In genomic region chr2:136727973-136728699, GRCh38 we compare ENCODE assay signal across 23 cellular contexts. TPM values are rescaled to one million over a fixed set of nuclear protein-coding genes. Genes with fewer than 3 reads are reported as not detected.
"Had no signal": no experiment of that assay in that cellular context is flagged by ENCODE, and none has a peak within 500 bp of the region (broad histone marks: within the 10 kb centered on the region; RNA-seq: fewer than 3 reads in every experiment).

No MANE protein-coding gene starts in this region.

- H3K36me3 ChIP-seq: gastrocnemius medialis, lower lobe of right lung, neutrophil, pancreas, right lobe of liver, stomach, thoracic aorta, tibial nerve, upper lobe of right lung, uterus had no signal

- H3K27me3 ChIP-seq: gastrocnemius medialis, neutrophil, right lobe of liver, tibial nerve, upper lobe of right lung, uterus had no signal

- H3K27ac ChIP-seq: dorsolateral prefrontal cortex, gastrocnemius medialis, lower lobe of right lung, neutrophil, pancreas, right lobe of liver, stomach, thoracic aorta, tibial nerve, upper lobe of right lung, uterus had no signal

- ATAC-seq: gastrocnemius medialis, left ventricle myocardium superior, lower lobe of right lung, natural killer cell, pancreas, upper lobe of right lung had no signal

- H3K4me1 Mint-ChIP-seq: natural killer cell had no signal

- H3K27ac Mint-ChIP-seq: natural killer cell, progenitor cell of endocrine pancreas had no signal

- DNase-seq: dorsolateral prefrontal cortex; effector CD4-positive, alpha-beta T cell; gastrocnemius medialis; head of caudate nucleus; left ventricle myocardium superior; lower lobe of right lung; natural killer cell; right lobe of liver; small intestine; stimulated activated CD4-positive, alpha-beta T cell treated with anti-CD3 and anti-CD28 coated beads, Interleukin-15, amount 100 ng/mL, for 24 hours; stimulated activated CD4-positive, alpha-beta T cell treated with anti-CD3 and anti-CD28 coated beads, Interleukin-2, amount 100 ng/mL, for 48 hours; stimulated activated naive CD4-positive, alpha-beta T cell treated with Interleukin-2 at 50 U/mL for 16 hours; stomach; upper lobe of right lung; uterus had no signal

- FAIRE-seq: colon, keratinocyte, pancreas, small intestine had no signal

- H3K36me3 Mint-ChIP-seq: natural killer cell had no signal

- H3K9me3 ChIP-seq: gastrocnemius medialis, lower lobe of right lung, neutrophil, pancreas, right lobe of liver, thoracic aorta, tibial nerve, upper lobe of right lung, uterus had no signal

- H3K4me1 ChIP-seq: gastrocnemius medialis, lower lobe of right lung, pancreas, right lobe of liver, stomach, tibial nerve, upper lobe of right lung, uterus had no signal

- H3K4me3 ChIP-seq: dorsolateral prefrontal cortex, gastrocnemius medialis, lower lobe of right lung, pancreas, right lobe of liver, stomach, thoracic aorta, tibial nerve, upper lobe of right lung, uterus had no signal

- H3K4me3 Mint-ChIP-seq: natural killer cell had no signal

RNA-seq across cellular contexts. Expression of gene THSD7B, which starts 37.2 kb away (rescaled TPM):
- total RNA-seq: gastrocnemius medialis, glomerular endothelial cell, natural killer cell had no signal
